In the genomic region with DNA sequence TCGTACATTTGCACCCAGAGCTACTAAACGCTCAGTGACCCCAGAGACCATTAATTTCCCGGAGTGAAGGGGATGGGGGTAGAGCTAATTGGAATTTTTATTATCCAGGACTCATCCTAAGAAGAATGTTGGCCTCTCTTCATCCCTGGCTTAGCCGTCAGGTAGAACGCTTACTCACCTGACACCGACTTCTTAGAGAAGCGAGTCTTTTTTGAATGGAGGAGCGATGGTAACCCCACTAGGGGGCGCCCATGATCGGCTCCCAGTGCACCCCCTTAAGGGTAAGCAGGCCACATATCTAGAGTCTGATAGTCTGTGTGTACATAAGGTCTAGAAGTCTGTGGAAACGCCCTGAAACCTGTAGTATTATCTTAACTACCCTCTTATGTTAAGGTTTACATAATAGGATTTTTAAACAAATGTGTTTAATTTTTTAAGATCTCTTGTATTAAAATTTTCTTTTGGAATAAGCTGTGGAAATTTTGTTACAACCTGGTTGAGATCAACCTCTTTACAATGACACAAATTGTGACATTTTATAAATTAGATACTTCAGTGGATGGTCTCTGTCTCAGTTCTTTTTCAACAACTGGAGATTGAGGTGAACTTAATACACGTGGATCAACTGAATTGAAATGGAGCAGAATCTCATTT, we compare ENCODE assay signal across 8 cellular contexts.
DNase-seq lines count a peak whose midpoint lies in the region; ATAC-seq and TF ChIP-seq lines count a peak whose summit lies in the region.

No MANE protein-coding gene starts in this region.

- no peaks in the 10 kb centered on the region for H3K27me3 Mint-ChIP-seq in T-helper 17 cell

- H3K27ac ChIP-seq in ascending aorta = no peak overlapping the region

- ATAC-seq in T-helper 17 cell (peak; percentile 68), GM18517 (IDR thresholded peaks at IDR 0.05; ENCODE audit: unreplicated experiment) (no peak), GM19023 (IDR thresholded peaks at IDR 0.05; ENCODE audit: unreplicated experiment) (no peak)

- peak; percentile 12 for DNase-seq in COR-L47 (lab: John Stamatoyannopoulos, UW)
- DNase-seq in KG1 (lab: John Stamatoyannopoulos, UW) = peak; percentile 5
- peak in 2 of 3 donors; percentile 23 to 29 for DNase-seq in T-helper 17 cell
- DNase-seq in ascending aorta (ENCODE audit: low spot score in 2 of 2) = no peak
- peak; percentile 71 for DNase-seq in inferior parietal cortex (ENCODE audit: extremely low spot score)
- DNase-seq in stimulated activated CD4-positive, alpha-beta T cell treated with anti-CD3 and anti-CD28 coated beads, Interleukin-2, amount 100 ng/mL, for 48 hours = peak; percentile 74 to 79

- no peaks in the 10 kb centered on the region for H3K4me1 ChIP-seq in ascending aorta

- H3K27me3 ChIP-seq in ascending aorta = no peaks in the 10 kb centered on the region

- intact Hi-C loops in ascending aorta (cut with DNase I) = no loop called here

- peak in 2 of 3 experiments; percentile 11 to 40 for TF ChIP-seq CTCF in ascending aorta (IDR thresholded peaks at IDR 0.05)

- no peak overlapping the region for H3K4me3 Mint-ChIP-seq in T-helper 17 cell

- H3K27ac Mint-ChIP-seq in T-helper 17 cell = peak overlapping the region; percentile 24

- H3K36me3 ChIP-seq in ascending aorta = peaks cover 0 to 14% of the 10 kb centered on the region in 2 donors

- H3K9me3 ChIP-seq in T-helper 17 cell (ENCODE audit: control insufficient read depth, low read length, poor library complexity, severe bottlenecking) (no peaks in the 10 kb centered on the region), ascending aorta (no peaks in the 10 kb centered on the region)

- no peak overlapping the region for H3K4me3 ChIP-seq in ascending aorta

- peaks cover 2% of the 10 kb centered on the region for H3K4me1 Mint-ChIP-seq in T-helper 17 cell

- no peaks in the 10 kb centered on the region for H3K36me3 Mint-ChIP-seq in T-helper 17 cell (ENCODE audit: low read depth)

Comparison
In these comparisons a context has a peak if more than half of its experiments do, and no peak if none do; other contexts are left out.
1. DNase-seq: peak in COR-L47 (single experiment), KG1 (single experiment), T-helper 17 cell (2 of 3), inferior parietal cortex (single experiment) and stimulated activated CD4-positive, alpha-beta T cell treated with anti-CD3 and anti-CD28 coated beads, Interleukin-2, amount 100 ng/mL, for 48 hours (2 of 2); none in ascending aorta (0 of 2).